13 cellular contexts compared by ENCODE assay signal in genomic region chr11:82174610-82175009, GRCh38.
A peak's percentile ranks its signal among the peaks of the same experiment; 100 is the strongest.
DNase-seq lines count a peak whose midpoint lies in the region; FAIRE-seq and TF ChIP-seq lines count a peak whose summit lies in the region.
"Had no signal": no experiment of that assay in that cellular context is flagged by ENCODE, and none has a peak within 500 bp of the region (broad histone marks: within the 10 kb centered on the region; RNA-seq: fewer than 3 reads in every experiment).

No MANE protein-coding gene starts in this region.

- no peak overlapping the region for H3K27ac Mint-ChIP-seq in endothelial cell (ENCODE audit: unreplicated experiment)
- H3K27ac Mint-ChIP-seq: activated naive CD4-positive, alpha-beta T cell treated with anti-CD3 and anti-CD28 coated beads, Interleukin-2, amount 50 U/mL, for 24 hours had no signal

- H3K27me3 Mint-ChIP-seq in endothelial cell (ENCODE audit: unreplicated experiment), result no peaks in the 10 kb centered on the region
- H3K27me3 Mint-ChIP-seq: activated naive CD4-positive, alpha-beta T cell treated with anti-CD3 and anti-CD28 coated beads, Interleukin-2, amount 50 U/mL, for 24 hours had no signal

- H3K4me3 ChIP-seq in AG04450 (ENCODE audit: low read depth, low read length), result no peak overlapping the region
- H3K4me3 ChIP-seq: BLaER1 had no signal

- no peaks in the 10 kb centered on the region for H3K9me3 ChIP-seq in AG04450 (ENCODE audit: control insufficient read depth, insufficient read depth, low read length)
- H3K9me3 ChIP-seq: BLaER1, neutrophil had no signal

- CTCF ChIA-PET in AG04450 (lab: Charles Lee), result no interaction called here

- POLR2A ChIA-PET in AG04450 (lab: Yijun Ruan, JAX), result no interaction called here

- no peak overlapping the region for H3K4me3 Mint-ChIP-seq in endothelial cell (ENCODE audit: unreplicated experiment)
- H3K4me3 Mint-ChIP-seq: activated naive CD4-positive, alpha-beta T cell treated with anti-CD3 and anti-CD28 coated beads, Interleukin-2, amount 50 U/mL, for 24 hours had no signal

- no peaks in the 10 kb centered on the region for H3K4me1 Mint-ChIP-seq in endothelial cell (ENCODE audit: unreplicated experiment)
- H3K4me1 Mint-ChIP-seq: activated naive CD4-positive, alpha-beta T cell treated with anti-CD3 and anti-CD28 coated beads, Interleukin-2, amount 50 U/mL, for 24 hours had no signal

- no peaks in the 10 kb centered on the region for H3K27me3 ChIP-seq in AG04450 (ENCODE audit: control insufficient read depth, insufficient read depth, low read length)
- H3K27me3 ChIP-seq: BLaER1, neutrophil had no signal

- no peak for FAIRE-seq in urothelium cell line (lab: Jason Lieb, UNC)
- FAIRE-seq: GM12891 had no signal

- no peaks in the 10 kb centered on the region for H3K9me3 Mint-ChIP-seq in endothelial cell (ENCODE audit: unreplicated experiment)
- H3K9me3 Mint-ChIP-seq: activated naive CD4-positive, alpha-beta T cell treated with anti-CD3 and anti-CD28 coated beads, Interleukin-2, amount 50 U/mL, for 24 hours had no signal

- DNase-seq in AG04450 (ENCODE audit: low read depth, low spot score) (no peak), H4 (ENCODE audit: low spot score) (peak; percentile 9), NCI-H69 (lab: John Stamatoyannopoulos, UW) (peak; percentile 38), endothelial cell (ENCODE audit: low spot score) (no peak), amniotic stem cell (lab: John Stamatoyannopoulos, UW) (no peak), putamen (ENCODE audit: low spot score) (no peak), HK-2 (ENCODE audit: unreplicated experiment) (no peak), urothelium cell line (ENCODE audit: low spot score) (no peak)
- DNase-seq: activated CD4-positive, CD25-positive, alpha-beta regulatory T cell treated with anti-CD3 and anti-CD28 coated beads, Interleukin-2, amount 50 U/mL, for 72 hours had no signal

- H3K36me3 Mint-ChIP-seq in endothelial cell (ENCODE audit: low read depth, unreplicated experiment), result no peaks in the 10 kb centered on the region
- H3K36me3 Mint-ChIP-seq: activated naive CD4-positive, alpha-beta T cell treated with anti-CD3 and anti-CD28 coated beads, Interleukin-2, amount 50 U/mL, for 24 hours had no signal

- H3K27ac ChIP-seq in AG04450 (ENCODE audit: low read depth, low read length), result no peak overlapping the region
- H3K27ac ChIP-seq: BLaER1, neutrophil had no signal

- peak; percentile 17; the same call in 1 of the 2 replicates for TF ChIP-seq CTCF in AG04450 (IDR thresholded peaks at IDR 0.05; ENCODE audit: low read depth, low read length)
- TF ChIP-seq CTCF in endothelial cell (IDR thresholded peaks at IDR 0.05; ENCODE audit: unreplicated experiment), result peak; percentile 66

Comparison
In these comparisons a context has a peak if more than half of its experiments do, and no peak if none do; other contexts are left out.
1. DNase-seq: peak in H4 (single experiment) and NCI-H69 (single experiment); none in AG04450 (single experiment), endothelial cell (single experiment), amniotic stem cell (single experiment), putamen (single experiment), HK-2 (single experiment) and urothelium cell line (single experiment).